5 cellular contexts compared by ENCODE assay signal in genomic region chr15:45032501-45032900, GRCh38. TPM values are rescaled to one million over a fixed set of nuclear protein-coding genes. Genes with fewer than 3 reads are reported as not detected.
DNase-seq lines count a peak whose midpoint lies in the region; ATAC-seq, FAIRE-seq and TF ChIP-seq lines count a peak whose summit lies in the region.
"Not testable (repeated sequence)": the region's sequence is repeated elsewhere in the genome, so short reads cannot be mapped to it uniquely, and the experiment has no call there.

No MANE protein-coding gene starts in this region.

- peak; percentile 9 for FAIRE-seq in GM12891 (lab: Jason Lieb, UNC)
- FAIRE-seq in HepG2 (lab: Jason Lieb, UNC) = peak; percentile 72

- not testable (repeated sequence) for H3K4me2 ChIP-seq in HepG2 (ENCODE audit: low read depth, low read length)

- H3K27me3 ChIP-seq in HepG2 (ENCODE audit: control insufficient read depth in 1 of 2, insufficient read depth in 2 of 2, low read length in 2 of 2); thyroid gland: not testable (repeated sequence)

- in situ Hi-C loops in HepG2 (cut with HindIII; ENCODE audit: extremely low pct_ligation_motif_present, low pct_unique_long_range_greater_than_20kb) = not testable (repeated sequence)

- peaks cover 28% of the 10 kb centered on the region for H3K4me1 ChIP-seq in HepG2 (ENCODE audit: insufficient read depth, low read length)
- peaks cover 42 to 57% of the 10 kb centered on the region in 2 donors for H3K4me1 ChIP-seq in thyroid gland

- 86% methylated on average over 2 of the region's 2 CpGs for WGBS in HepG2 (ENCODE audit: low lambda C conversion rate)
- WGBS in thyroid gland, 2 donors = 27 to 29% methylated on average over 2 of the region's 2 CpGs

- TF ChIP-seq EP300 in HepG2 (IDR thresholded peaks at IDR 0.05; ENCODE audit: low read depth in 2 of 2, low read length in 2 of 2); HepG2 (CRISPR knock-in tag; IDR thresholded peaks at IDR 0.05; ENCODE audit: borderline replicate concordance): not testable (repeated sequence)

- H4K20me1 ChIP-seq in HepG2 (ENCODE audit: insufficient read depth, low read length) = not testable (repeated sequence)

- H3K36me3 ChIP-seq in HepG2 (replicated peaks in 1 of 2; ENCODE audit: control insufficient read depth in 1 of 2, insufficient read depth in 2 of 2, low read length in 2 of 2) = peaks cover 5 to 27% of the 10 kb centered on the region in 2 experiments
- H3K36me3 ChIP-seq in thyroid gland = peaks cover 0 to 13% of the 10 kb centered on the region in 2 donors

- not testable (repeated sequence) for DNase-seq in GM12891 (ENCODE audit: insufficient read length, low spot score); left lobe of liver (ENCODE audit: low spot score); HepG2 (ENCODE audit: low spot score)
- DNase-seq in thyroid gland = peak; percentile 76 to 78

- CTCF ChIA-PET in HepG2 (lab: Yijun Ruan, JAX; ENCODE audit: low intra/inter-chr PET ratio, low total read pairs) = not testable (repeated sequence)

- not testable (repeated sequence) for H3K9ac ChIP-seq in HepG2 (ENCODE audit: insufficient read depth, low read depth, low read length)

- H3K79me2 ChIP-seq in HepG2 (ENCODE audit: insufficient read depth, low read length) = peaks cover 12% of the 10 kb centered on the region

- TF ChIP-seq RAD21 in HepG2 (CRISPR knock-in tag; IDR thresholded peaks at IDR 0.05) = not testable (repeated sequence)

- TF ChIP-seq CTCF in C4-2B (conservative IDR thresholded peaks at IDR 0.05); HepG2 (CRISPR knock-in tag; IDR thresholded peaks at IDR 0.05); thyroid gland (IDR thresholded peaks at IDR 0.05): not testable (repeated sequence)

- BruUV-seq in HepG2 (replicated peaks; lab: Mats Ljungman, UMichigan) = not testable (repeated sequence)

- intact Hi-C loops in HepG2 (cut with micrococcal nuclease; ENCODE audit: unreplicated experiment) = not testable (repeated sequence)
- intact Hi-C loops in thyroid gland (cut with DNase I) = loop anchor here (10.0 kb wide), 2 partner anchors 58 to 82 kb away; partner anchors contain the start of genes DUOX2 and DUOXA2

- ATAC-seq in left lobe of liver = peak; percentile 19
- ATAC-seq in HepG2 = not testable (repeated sequence)

- POLR2A ChIA-PET in HepG2 (lab: Yijun Ruan, JAX) = not testable (repeated sequence)

- not testable (repeated sequence) for H3K9me3 ChIP-seq in HepG2 (ENCODE audit: low read length); thyroid gland

- H2AFZ ChIP-seq in HepG2 (ENCODE audit: low read length) = not testable (repeated sequence)

- TF ChIP-seq POLR2A in GM12891 (IDR thresholded peaks at IDR 0.05; ENCODE audit: low read depth, low read length); HepG2 (IDR thresholded peaks at IDR 0.05; ENCODE audit: insufficient read depth in 1 of 2, low read depth in 2 of 2, low read length in 2 of 2); thyroid gland (IDR thresholded peaks at IDR 0.05): not testable (repeated sequence)

- H3K4me3 ChIP-seq in HepG2 (replicated peaks in 1 of 3; ENCODE audit: insufficient read depth in 1 of 3, low read depth in 2 of 3, low read length in 3 of 3); thyroid gland (replicated peaks in 1 of 3): not testable (repeated sequence)

- H3K27ac ChIP-seq in C4-2B (peak overlapping the region; percentile 25), thyroid gland (peak overlapping the region in 2 of 3 donors; percentile 26 to 56)
- not testable (repeated sequence) for H3K27ac ChIP-seq in HepG2 (ENCODE audit: extremely low read length, insufficient read depth, low read length)

RNA-seq across cellular contexts. Expression of gene SORD, which starts 9.5 kb away (rescaled TPM):
- polyA plus RNA-seq in GM12891 (2012; ENCODE audit: low read depth, missing spikeins) = 14.6 TPM
- 342 TPM for total RNA-seq in left lobe of liver
- 59.1 and 104 TPM in 2 replicates for total RNA-seq in HepG2 (2016; rRNA removed; fragmentation: Illumina TruSeq; extraction: Trizol)
- 7.1 and 7.4 TPM in 2 replicates for total RNA-seq in HepG2 (2016; cell fraction: cytosol; rRNA removed; fragmentation: Illumina TruSeq; extraction: Trizol; ENCODE audit: low read depth)
- total RNA-seq in HepG2 (2016; cell fraction: insoluble cytoplasmic fraction; rRNA removed; fragmentation: Illumina TruSeq; extraction: Trizol) = 59.7 and 103 TPM in 2 replicates
- total RNA-seq in HepG2 (2016; cell fraction: membrane; rRNA removed; fragmentation: Illumina TruSeq; extraction: Trizol) = 22.6 and 22.9 TPM in 2 replicates
- 46.4 and 52.3 TPM in 2 replicates for total RNA-seq in HepG2 (2016; cell fraction: nucleus; rRNA removed; fragmentation: Illumina TruSeq; extraction: Trizol)
- 73.1 and 95.3 TPM in 2 replicates for polyA plus RNA-seq in HepG2 (2011; rRNA removed)
- polyA plus RNA-seq in HepG2 (2011; cell fraction: cytosol; rRNA removed) = 78.7 and 91.6 TPM in 2 replicates
- 94.1 and 102 TPM in 2 replicates for polyA plus RNA-seq in HepG2 (2011; cell fraction: nucleus; rRNA removed)
- 74.2 and 78.2 TPM in 2 replicates for polyA plus RNA-seq in HepG2 (2012)
- 10.6 and 11.4 TPM in 2 replicates for polyA plus RNA-seq in HepG2 (2016; cell fraction: cytosol; fragmentation: Illumina TruSeq; extraction: Trizol; ENCODE audit: low read depth)
- polyA plus RNA-seq in HepG2 (2016; cell fraction: insoluble cytoplasmic fraction; fragmentation: Illumina TruSeq; extraction: Trizol; ENCODE audit: low read depth) = 128 and 136 TPM in 2 replicates
- 18.9 and 20.0 TPM in 2 replicates for polyA plus RNA-seq in HepG2 (2016; cell fraction: membrane; fragmentation: Illumina TruSeq; extraction: Trizol; ENCODE audit: low read depth)
- polyA plus RNA-seq in HepG2 (2016; cell fraction: nucleus; fragmentation: Illumina TruSeq; extraction: Trizol; ENCODE audit: insufficient read depth, low read depth) = 92.1 and 93.6 TPM in 2 replicates
- polyA minus RNA-seq in HepG2 (2011; rRNA and poly(A)+ RNA removed; ENCODE audit: low replicate concordance) = 117 and 252 TPM in 2 replicates
- polyA minus RNA-seq in HepG2 (2011; cell fraction: cytosol; rRNA and poly(A)+ RNA removed) = 46.5 and 50.3 TPM in 2 replicates
- 35.7 and 43.0 TPM in 2 replicates for polyA minus RNA-seq in HepG2 (2011; cell fraction: nucleus; rRNA and poly(A)+ RNA removed)
- 100 to 1,000 TPM; 241 to 831 (median 477) TPM for total RNA-seq in thyroid gland
